17 cellular contexts compared by ENCODE assay signal in genomic region chr1:226255380-226255779, GRCh38. TPM values are rescaled to one million over a fixed set of nuclear protein-coding genes. Genes with fewer than 3 reads are reported as not detected.
"Had no signal": no experiment of that assay in that cellular context is flagged by ENCODE, and none has a peak within 500 bp of the region (broad histone marks: within the 10 kb centered on the region; RNA-seq: fewer than 3 reads in every experiment).

No MANE protein-coding gene starts in this region.

- H3K4me3 Mint-ChIP-seq: activated CD4-positive, alpha-beta memory T cell treated with anti-CD3 and anti-CD28 coated beads for 36 hours; activated naive CD8-positive, alpha-beta T cell; activated T-cell treated with anti-CD3 and anti-CD28 coated beads, Interleukin-2, amount 50 U/mL, for 4 hours; immature natural killer cell; memory B cell; nephron had no signal

- H3K27me3 Mint-ChIP-seq: activated CD4-positive, alpha-beta memory T cell treated with anti-CD3 and anti-CD28 coated beads for 36 hours; activated naive CD8-positive, alpha-beta T cell; memory B cell had no signal

- DNase-seq: activated CD4-positive, alpha-beta memory T cell treated with anti-CD3 and anti-CD28 coated beads for 36 hours; activated CD4-positive, alpha-beta T cell treated with anti-CD3 and anti-CD28 coated beads for 1 hour; activated gamma-delta T cell; activated T-cell treated with anti-CD3 and anti-CD28 coated beads, Interleukin-2, amount 50 U/mL, for 4 hours; anterior cingulate cortex; glutamatergic neuron; immature natural killer cell; stimulated activated naive CD4-positive, alpha-beta T cell treated with Interleukin-2 at 50 U/mL for 16 hours; upper lobe of left lung had no signal

- H3K27ac Mint-ChIP-seq: activated CD4-positive, alpha-beta memory T cell treated with anti-CD3 and anti-CD28 coated beads for 36 hours; activated naive CD8-positive, alpha-beta T cell; immature natural killer cell; memory B cell; nephron had no signal

- H3K9me3 Mint-ChIP-seq: immature natural killer cell had no signal

- H3K27ac ChIP-seq: upper lobe of left lung had no signal

- H3K9me3 ChIP-seq: upper lobe of left lung had no signal

- H3K4me1 Mint-ChIP-seq: immature natural killer cell, nephron had no signal

- H3K36me3 ChIP-seq: upper lobe of left lung had no signal

- H3K27me3 ChIP-seq: upper lobe of left lung had no signal

- H3K4me3 ChIP-seq: upper lobe of left lung had no signal

- ATAC-seq: activated T-cell treated with anti-CD3 and anti-CD28 coated beads, Interleukin-2, amount 50 U/mL, for 4 hours; left lobe of liver; sciatic nerve had no signal

- H3K4me1 ChIP-seq: upper lobe of left lung had no signal

RNA-seq across cellular contexts. Expression of gene MIXL1, which starts 31.9 kb away (rescaled TPM):
- total RNA-seq: activated CD4-positive, alpha-beta memory T cell treated with anti-CD3 and anti-CD28 coated beads for 36 hours; activated T-cell treated with anti-CD3 and anti-CD28 coated beads, Interleukin-2, amount 50 U/mL, for 4 hours; bronchial epithelial cell; left lobe of liver; osteocyte; pulmonary artery endothelial cell; sciatic nerve had no signal
- polyA plus RNA-seq: immature natural killer cell had no signal
